Comparison of ENCODE assay signal across 23 cellular contexts in the genomic region with DNA sequence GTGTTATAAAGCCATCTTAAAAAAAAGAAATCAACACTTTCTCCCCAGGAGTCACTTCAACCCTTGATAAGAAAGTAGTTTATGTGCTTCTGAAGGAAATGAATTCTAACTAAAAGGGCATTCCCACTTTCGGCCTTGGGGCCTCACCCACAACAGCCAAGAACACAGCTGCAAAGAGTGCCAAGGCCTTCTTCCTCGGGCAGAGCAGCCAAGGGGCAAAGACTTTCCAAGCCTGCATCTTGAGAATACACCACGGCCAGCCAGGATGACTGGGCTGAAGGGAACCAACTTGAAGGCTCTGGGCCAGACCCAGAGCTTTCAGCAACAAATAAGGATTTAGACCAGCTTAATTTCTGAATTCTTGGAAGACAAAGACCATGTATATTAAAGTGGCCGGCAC.
A peak's percentile ranks its signal among the peaks of the same experiment; 100 is the strongest.
DNase-seq lines count a peak whose midpoint lies in the region; ATAC-seq, FAIRE-seq and TF ChIP-seq lines count a peak whose summit lies in the region.
"Had no signal": no experiment of that assay in that cellular context is flagged by ENCODE, and none has a peak within 500 bp of the region (broad histone marks: within the 10 kb centered on the region; RNA-seq: fewer than 3 reads in every experiment).

No MANE protein-coding gene starts in this region.

- H3F3A ChIP-seq in GM23338 (replicated peaks; ENCODE audit: low read depth) (no peaks in the 10 kb centered on the region; the same call in 1 of the 2 replicates), PC-3 (ENCODE audit: low read length, unreplicated experiment) (no peaks in the 10 kb centered on the region)

- DNase-seq in GM23338 (ENCODE audit: low spot score) (no peak), K562 (ENCODE audit: extremely low read depth in 1 of 4, low spot score in 3 of 4) (no peak), right atrium auricular region (ENCODE audit: low spot score) (no peak), putamen (ENCODE audit: low spot score) (peak; percentile 18), PC-3 (no peak), HUDEP-2 (lab: John Stamatoyannopoulos, UW; ENCODE audit: unreplicated experiment in 76 of 76) (no peak)
- DNase-seq: ACHN; activated CD4-positive, alpha-beta T cell treated with anti-CD3 and anti-CD28 coated beads, Interleukin-2, amount 10 ng/mL, durations not matched to agents 24 days and 14 days; activated CD8-positive, alpha-beta memory T cell treated with anti-CD3 and anti-CD28 coated beads, Interleukin-2, amount 50 U/mL, for 48 hours; brain microvascular endothelial cell; GDM1; lower lobe of right lung; natural killer cell; NCI-H1417; NCI-H2171; NCI-H748 treated with DMSO at 0.1 percent for 48 hours had no signal

- FAIRE-seq in K562 (lab: Jason Lieb, UNC), result no peak
- FAIRE-seq: GM12878, TTC549 had no signal

- H2AFZ ChIP-seq in GM23338 (no peak overlapping the region), K562 (ENCODE audit: low read depth, low read length) (peak overlapping the region; percentile 58; the same call in 1 of the 2 replicates), PC-3 (ENCODE audit: low read length) (no peak overlapping the region)

- BruUV-seq in K562 (replicated peaks; lab: Mats Ljungman, UMichigan) (no TSS peak), PC-3 (replicated peaks; lab: Mats Ljungman, UMichigan) (no TSS peak)

- no peak for TF ChIP-seq RAD21 in K562 (CRISPR knock-in tag; conservative IDR thresholded peaks at IDR 0.05 in 1 of 2, IDR thresholded peaks at IDR 0.05 in 1 of 2)

- 0 out of 2 replicates have a peak, but pooled peaks cover 7% of the 10 kb centered on the region for H4K20me1 ChIP-seq in GM23338 (replicated peaks; ENCODE audit: insufficient read depth)
- H4K20me1 ChIP-seq in K562 (replicated peaks; ENCODE audit: control insufficient read depth, insufficient read depth, low read length), result no peaks in the 10 kb centered on the region
- no peaks in the 10 kb centered on the region for H4K20me1 ChIP-seq in PC-3 (ENCODE audit: low read length)

- H3K4me3 ChIP-seq in GM23338 (no peak overlapping the region), K562 (no peak overlapping the region), right atrium auricular region (no peak overlapping the region), PC-3 (ENCODE audit: low read length) (no peak overlapping the region)
- H3K4me3 ChIP-seq: dorsolateral prefrontal cortex, GM12878, lower lobe of right lung had no signal

- H3K9ac ChIP-seq in K562 (ENCODE audit: insufficient read depth in 1 of 2, low read depth in 2 of 2, low read length in 2 of 2) (no peak overlapping the region), PC-3 (ENCODE audit: low read length) (no peak overlapping the region)

- peak overlapping the region; percentile 29 for H3K27ac Mint-ChIP-seq in GM23338
- H3K27ac Mint-ChIP-seq: activated CD4-positive, alpha-beta T cell treated with anti-CD3 and anti-CD28 coated beads, Interleukin-2, amount 10 ng/mL, durations not matched to agents 24 days and 14 days; type B pancreatic cell had no signal

- H3K9me3 ChIP-seq in K562 (replicated peaks; ENCODE audit: control insufficient read depth, insufficient read depth, low read depth, low read length) (no peaks in the 10 kb centered on the region), right atrium auricular region (no peaks in the 10 kb centered on the region), PC-3 (ENCODE audit: low read length) (no peaks in the 10 kb centered on the region)
- H3K9me3 ChIP-seq: lower lobe of right lung had no signal

- H3K4me2 ChIP-seq in GM23338 (no peak overlapping the region), K562 (ENCODE audit: insufficient read depth, low read length) (no peak overlapping the region), PC-3 (ENCODE audit: low read length) (no peak overlapping the region)

- no peak for TF ChIP-seq EP300 in K562 (IDR thresholded peaks at IDR 0.05; ENCODE audit: low read length)

- POLR2A ChIA-PET in K562 (lab: Yijun Ruan, JAX) (no interaction called here), PC-3 (lab: Charles Lee; ENCODE audit: unreplicated experiment) (no interaction called here)

- 14% methylated on average over 4 of the region's 4 CpGs for WGBS in K562 (ENCODE audit: insufficient coverage, low coverage, missing lambda C conversion rate)

- H3K27ac ChIP-seq in GM23338 (ENCODE audit: low read depth) (0 out of 2 replicates have a peak overlapping the region, but pooled peaks have one; percentile 42), K562 (ENCODE audit: extremely low read depth, low read depth, low read length) (no peak overlapping the region), right atrium auricular region (peak overlapping the region; percentile 6 to 59), PC-3 (ENCODE audit: low read length) (no peak overlapping the region)
- H3K27ac ChIP-seq: brain microvascular endothelial cell, lower lobe of right lung had no signal

- no peaks in the 10 kb centered on the region for H3K9me1 ChIP-seq in K562 (ENCODE audit: control insufficient read depth, insufficient read depth, low read length)

- no peak overlapping the region for H3K4me3 Mint-ChIP-seq in GM23338
- H3K4me3 Mint-ChIP-seq: activated CD4-positive, alpha-beta T cell treated with anti-CD3 and anti-CD28 coated beads, Interleukin-2, amount 10 ng/mL, durations not matched to agents 24 days and 14 days; natural killer cell; type B pancreatic cell had no signal

- no peaks in the 10 kb centered on the region; the same call in 2 of the 3 replicates for H3K9me3 Mint-ChIP-seq in GM23338
- H3K9me3 Mint-ChIP-seq: natural killer cell had no signal

- TF ChIP-seq CTCF in GM23338 (conservative IDR thresholded peaks at IDR 0.05; ENCODE audit: low read depth in 2 of 2) (no peak), K562 (IDR thresholded peaks at IDR 0.05 in 2 of 3, conservative IDR thresholded peaks at IDR 0.05 in 1 of 3; ENCODE audit: insufficient read depth in 2 of 3, low read depth in 1 of 3, low read length in 3 of 3) (no peak), right atrium auricular region (IDR thresholded peaks at IDR 0.05) (no peak), PC-3 (conservative IDR thresholded peaks at IDR 0.05; ENCODE audit: low read depth, low read length) (no peak)

- ATAC-seq in GM23338, result no peak
- ATAC-seq in K562, result no peak
- ATAC-seq in PC-3, result no peak
- ATAC-seq in GM19455 (IDR thresholded peaks at IDR 0.05; ENCODE audit: unreplicated experiment), result no peak
- no peak for ATAC-seq in HG03460 (IDR thresholded peaks at IDR 0.05; ENCODE audit: unreplicated experiment)
- ATAC-seq: GM12878, lower lobe of right lung, SK-N-SH treated with all-trans-retinoic acid at 6 μM for 48 hours had no signal

- H3K9me2 ChIP-seq in GM23338 (ENCODE audit: insufficient read depth) (no peaks in the 10 kb centered on the region), PC-3 (replicated peaks; ENCODE audit: low read length) (no peaks in the 10 kb centered on the region)

- H3K36me3 ChIP-seq in GM23338 (ENCODE audit: insufficient read depth) (no peaks in the 10 kb centered on the region), K562 (ENCODE audit: control insufficient read depth, insufficient read depth, low read length) (no peaks in the 10 kb centered on the region), right atrium auricular region (no peaks in the 10 kb centered on the region), PC-3 (ENCODE audit: low read depth, low read length) (no peaks in the 10 kb centered on the region)
- H3K36me3 ChIP-seq: brain microvascular endothelial cell, lower lobe of right lung had no signal

- no peak for TF ChIP-seq POLR2A in K562 (conservative IDR thresholded peaks at IDR 0.05)

- CTCF ChIA-PET in K562 (lab: Yijun Ruan, JAX; ENCODE audit: low intra/inter-chr PET ratio), result no interaction called here
- CTCF ChIA-PET in PC-3 (lab: Charles Lee), result no interaction called here

- H3K4me1 ChIP-seq in GM23338 (ENCODE audit: insufficient read depth), result no peaks in the 10 kb centered on the region
- peaks cover 0 to 7% of the 10 kb centered on the region in 2 experiments; a peak in 2 of 5 replicates for H3K4me1 ChIP-seq in K562 (replicated peaks in 1 of 2; ENCODE audit: control insufficient read depth in 2 of 2, insufficient read depth in 2 of 2, low read length in 2 of 2)
- peaks cover 0 to 16% of the 10 kb centered on the region in 2 donors for H3K4me1 ChIP-seq in right atrium auricular region
- H3K4me1 ChIP-seq in PC-3 (ENCODE audit: insufficient read depth, low read length), result peaks cover 13% of the 10 kb centered on the region

- peaks cover 12% of the 10 kb centered on the region for H3K4me1 Mint-ChIP-seq in GM23338

- intact Hi-C loops in K562 (cut with micrococcal nuclease), result no loop called here
- intact Hi-C loops in PC-3 (cut with micrococcal nuclease), result no loop called here

- H3K79me2 ChIP-seq in GM23338 (replicated peaks; ENCODE audit: insufficient read depth), result peaks cover 38% of the 10 kb centered on the region
- no peaks in the 10 kb centered on the region for H3K79me2 ChIP-seq in K562 (ENCODE audit: control insufficient read depth, insufficient read depth, low read length)
- no peaks in the 10 kb centered on the region for H3K79me2 ChIP-seq in PC-3 (ENCODE audit: low read length)

- peaks cover 6% of the 10 kb centered on the region for H3K27me3 Mint-ChIP-seq in GM23338 (ENCODE audit: insufficient read depth, low read depth, poor library complexity)
- H3K27me3 Mint-ChIP-seq: activated CD4-positive, alpha-beta T cell treated with anti-CD3 and anti-CD28 coated beads, Interleukin-2, amount 10 ng/mL, durations not matched to agents 24 days and 14 days; type B pancreatic cell had no signal

- peaks cover 36% of the 10 kb centered on the region for H3K36me3 Mint-ChIP-seq in GM23338 (ENCODE audit: low read depth)
- H3K36me3 Mint-ChIP-seq: natural killer cell had no signal

- in situ Hi-C loops in K562 (cut with MboI), result no loop called here

- H3K27me3 ChIP-seq in GM23338 (ENCODE audit: insufficient read depth) (no peaks in the 10 kb centered on the region), K562 (ENCODE audit: control insufficient read depth in 2 of 2, insufficient read depth in 2 of 2, low read length in 2 of 2) (no peaks in the 10 kb centered on the region), right atrium auricular region (no peaks in the 10 kb centered on the region), PC-3 (ENCODE audit: low read length) (no peaks in the 10 kb centered on the region)
- H3K27me3 ChIP-seq: brain microvascular endothelial cell, dorsolateral prefrontal cortex had no signal

TF ChIP-seq in GM23338, 12 proteins besides CTCF, POLR2A, EP300 and RAD21 (continues in another document):
- TF ChIP-seq ZNF114 (CRISPR knock-in tag; IDR thresholded peaks at IDR 0.05) (no peak), EZH2 (IDR thresholded peaks at IDR 0.05; ENCODE audit: low read depth, unreplicated experiment) (no peak), NANOG (IDR thresholded peaks at IDR 0.05; ENCODE audit: borderline replicate concordance) (no peak)

TF ChIP-seq in K562, 482 proteins besides CTCF, POLR2A, EP300 and RAD21 (continues in another document):
- TF ChIP-seq TRIM24 (IDR thresholded peaks at IDR 0.05), result no peak

Comparison
In these comparisons a context has a peak if more than half of its experiments do, and no peak if none do; other contexts are left out.
1. H3K27ac ChIP-seq: peak in GM23338 (single experiment) and right atrium auricular region (2 of 2); none in K562 (single experiment) and PC-3 (single experiment).